Comparison of ENCODE assay signal across 12 cellular contexts in the genomic region with DNA sequence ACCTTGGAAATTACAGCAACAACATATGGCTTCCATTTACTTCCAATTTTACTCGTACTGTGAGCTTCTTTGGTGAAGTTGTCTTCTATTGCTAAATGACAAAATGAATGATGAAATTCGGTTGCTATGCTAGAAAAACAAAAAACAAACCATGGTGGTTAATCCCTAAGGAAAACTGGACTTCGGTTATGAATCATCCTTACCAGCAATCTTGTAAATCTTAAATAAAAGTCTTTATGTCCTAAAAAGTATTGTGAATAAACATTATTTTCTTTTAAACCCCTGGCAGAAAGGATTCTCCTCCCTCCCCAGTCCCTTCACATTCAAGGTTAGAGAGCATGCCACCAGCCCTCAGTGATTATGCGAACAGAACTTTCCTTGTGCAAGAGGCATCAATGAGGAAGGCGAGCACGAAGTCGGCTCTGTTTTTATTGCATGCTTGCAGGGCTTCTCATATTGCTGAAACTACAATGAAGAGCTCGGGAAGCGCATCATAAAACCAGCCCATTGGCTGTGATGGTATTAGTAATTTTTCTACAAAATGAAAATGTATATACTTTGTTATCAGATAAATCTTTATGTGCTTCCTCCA.
DNase-seq lines count a peak whose midpoint lies in the region; ATAC-seq and TF ChIP-seq lines count a peak whose summit lies in the region.
"Had no signal": no experiment of that assay in that cellular context is flagged by ENCODE, and none has a peak within 500 bp of the region (broad histone marks: within the 10 kb centered on the region; RNA-seq: fewer than 3 reads in every experiment).

No MANE protein-coding gene starts in this region.

- H3K36me3 ChIP-seq in gastrocnemius medialis (no peaks in the 10 kb centered on the region), BE2C (no peaks in the 10 kb centered on the region)
- H3K36me3 ChIP-seq: SJSA1 had no signal

- H3K4me3 ChIP-seq in gastrocnemius medialis (no peak overlapping the region), BE2C (ENCODE audit: low read depth, low read length) (no peak overlapping the region)
- H3K4me3 ChIP-seq: SJSA1 had no signal

- no peak for TF ChIP-seq POLR2A in gastrocnemius medialis (IDR thresholded peaks at IDR 0.05)

- peaks cover 13% of the 10 kb centered on the region in 2 donors for H3K4me1 ChIP-seq in gastrocnemius medialis
- H3K4me1 ChIP-seq in BE2C = no peaks in the 10 kb centered on the region
- H3K4me1 ChIP-seq: SJSA1 had no signal

- ATAC-seq in gastrocnemius medialis = peak; percentile 53 to 64
- ATAC-seq in GM18520 (IDR thresholded peaks at IDR 0.05; ENCODE audit: unreplicated experiment) = no peak
- no peak for ATAC-seq in HG03469 (IDR thresholded peaks at IDR 0.05; ENCODE audit: unreplicated experiment)
- ATAC-seq in HG02759 (IDR thresholded peaks at IDR 0.05; ENCODE audit: unreplicated experiment) = no peak
- ATAC-seq: left lobe of liver had no signal

- intact Hi-C loops in gastrocnemius medialis (cut with DNase I; ENCODE audit: low total_unique reads) = no loop called here

- DNase-seq in H4 (ENCODE audit: low spot score) (peak; percentile 73), foreskin melanocyte (peak; percentile 95), gastrocnemius medialis (no peak), BE2C (no peak)
- DNase-seq: cortex of kidney; stimulated activated CD4-positive, alpha-beta T cell treated with anti-CD3 and anti-CD28 coated beads, Interleukin-4, amount 100 ng/mL, for 24 hours had no signal

- TF ChIP-seq CTCF in gastrocnemius medialis (IDR thresholded peaks at IDR 0.05 in 4 of 5, conservative IDR thresholded peaks at IDR 0.05 in 1 of 5) = no peak
- TF ChIP-seq CTCF in BE2C (IDR thresholded peaks at IDR 0.05; ENCODE audit: low read depth, low read length) = no peak

- in situ Hi-C loops in gastrocnemius medialis (cut with MboI; ENCODE audit: low sequenced_read_pairs in 4 of 4) = no loop called here

- H3K27ac ChIP-seq in adipose tissue (ENCODE audit: low read depth, low read length) = peak overlapping the region; percentile 53
- peak overlapping the region in 2 of 4 donors; percentile 24 to 41 for H3K27ac ChIP-seq in gastrocnemius medialis
- H3K27ac ChIP-seq: SJSA1 had no signal

- 35 to 45% (median 37%) methylated on average over 9 of the region's 9 CpGs for WGBS in adipose tissue, 3 donors

- H3K9me3 ChIP-seq in gastrocnemius medialis (no peaks in the 10 kb centered on the region), BE2C (no peaks in the 10 kb centered on the region)
- H3K9me3 ChIP-seq: SJSA1 had no signal

- no peaks in the 10 kb centered on the region for H3K27me3 ChIP-seq in gastrocnemius medialis
- no peaks in the 10 kb centered on the region for H3K27me3 ChIP-seq in BE2C
- H3K27me3 ChIP-seq: SJSA1 had no signal

Comparison
In these comparisons a context has a peak if more than half of its experiments do, and no peak if none do; other contexts are left out.
1. DNase-seq: peak in H4 (single experiment) and foreskin melanocyte (single experiment); none in gastrocnemius medialis (0 of 2) and BE2C (single experiment).
2. ATAC-seq: peak in gastrocnemius medialis (2 of 2); none in GM18520 (single experiment), HG03469 (single experiment) and HG02759 (single experiment).